ENCODE assay signal across 20 cellular contexts in genomic region chr3:54874816-54875556, GRCh38. TPM values are rescaled to one million over a fixed set of nuclear protein-coding genes. Genes with fewer than 3 reads are reported as not detected.
"Had no signal": no experiment of that assay in that cellular context is flagged by ENCODE, and none has a peak within 500 bp of the region (broad histone marks: within the 10 kb centered on the region; RNA-seq: fewer than 3 reads in every experiment).

No MANE protein-coding gene starts in this region.

- H3K27ac ChIP-seq: epithelial cell of prostate, neutrophil, upper lobe of right lung had no signal

- DNase-seq: activated CD8-positive, alpha-beta memory T cell treated with anti-CD3 and anti-CD28 coated beads, Interleukin-2, amount 50 U/mL, for 48 hours; activated CD8-positive, alpha-beta T cell treated with anti-CD3 and anti-CD28 coated beads for 36 hours; activated naive CD4-positive, alpha-beta T cell; activated naive CD8-positive, alpha-beta T cell treated with anti-CD3 and anti-CD28 coated beads, Interleukin-2, amount 50 U/mL, for 24 hours; central memory CD4-positive, alpha-beta T cell; cortex of kidney; effector memory CD4-positive, alpha-beta T cell; glutamatergic neuron; immature natural killer cell; mammary epithelial cell; mucosa of descending colon; naive thymus-derived CD8-positive, alpha-beta T cell; right cardiac atrium; stimulated activated CD4-positive, alpha-beta T cell treated with anti-CD3 and anti-CD28 coated beads, Interleukin-12 subunit alpha, Interleukin-12 subunit beta, amount 100 ng/mL, for 4 hours; stimulated activated naive CD4-positive, alpha-beta T cell; substantia nigra; upper lobe of right lung had no signal

- H3K9me3 ChIP-seq: mucosa of descending colon, neutrophil, upper lobe of right lung had no signal

- H3K4me3 ChIP-seq: mucosa of descending colon, upper lobe of right lung had no signal

- H3K36me3 ChIP-seq: neutrophil, upper lobe of right lung had no signal

- H3K27me3 ChIP-seq: neutrophil, upper lobe of right lung had no signal

- H3K4me1 ChIP-seq: upper lobe of right lung had no signal

RNA-seq across cellular contexts. Expression of gene LRTM1, which starts 52.9 kb away (rescaled TPM):
- total RNA-seq: activated CD8-positive, alpha-beta T cell treated with anti-CD3 and anti-CD28 coated beads for 36 hours; mammary epithelial cell; mucosa of descending colon; naive thymus-derived CD8-positive, alpha-beta T cell; progenitor cell of endocrine pancreas; right cardiac atrium; upper lobe of right lung had no signal
- polyA plus RNA-seq: immature natural killer cell; mammary epithelial cell; naive thymus-derived CD8-positive, alpha-beta T cell; right cardiac atrium had no signal
